In the genomic region with DNA sequence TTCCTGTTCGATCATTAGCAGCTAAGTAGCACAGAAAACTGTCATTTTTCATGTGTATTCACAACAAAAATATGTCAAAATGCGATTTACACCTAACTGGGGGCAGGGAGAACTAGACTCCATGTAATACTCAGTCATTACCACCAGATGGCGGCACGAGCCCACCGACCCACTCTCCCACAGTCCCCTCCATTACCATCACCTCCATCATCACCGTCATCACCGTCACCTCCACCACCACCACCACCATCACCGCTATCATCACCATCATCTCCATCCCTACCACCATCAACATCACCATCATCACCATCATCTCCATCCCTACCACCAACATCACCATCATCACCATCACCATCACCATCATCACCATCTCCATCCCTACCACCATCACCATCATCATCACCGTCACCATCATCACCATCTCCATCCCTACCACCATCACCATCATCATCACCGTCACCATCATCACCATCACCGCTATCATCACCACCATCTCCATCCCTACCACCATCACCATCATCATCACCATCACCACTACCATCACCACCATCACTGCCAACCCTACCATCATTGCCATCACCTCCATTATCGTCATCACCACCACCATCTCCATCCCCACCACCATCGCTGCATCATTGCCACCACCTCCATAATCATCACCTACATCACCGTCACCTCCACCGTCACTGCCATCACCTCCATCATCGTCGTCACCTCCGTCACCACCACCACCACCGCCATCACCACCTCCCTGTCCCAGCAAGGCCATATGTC, we compare ENCODE assay signal across 9 cellular contexts. TPM values are rescaled to one million over a fixed set of nuclear protein-coding genes. Genes with fewer than 3 reads are reported as not detected.
DNase-seq lines count a peak whose midpoint lies in the region; ATAC-seq and TF ChIP-seq lines count a peak whose summit lies in the region.
"Had no signal": no experiment of that assay in that cellular context is flagged by ENCODE, and none has a peak within 500 bp of the region (broad histone marks: within the 10 kb centered on the region; RNA-seq: fewer than 3 reads in every experiment).

No MANE protein-coding gene starts in this region.

- peak; percentile 26 for TF ChIP-seq CTCF in NB4 (IDR thresholded peaks at IDR 0.05; ENCODE audit: low read depth, low read length)
- peak; percentile 70 for TF ChIP-seq CTCF in cardiac fibroblast (IDR thresholded peaks at IDR 0.05; ENCODE audit: low read depth, low read length)
- TF ChIP-seq CTCF in right lobe of liver (IDR thresholded peaks at IDR 0.05) = peak; percentile 64 to 80 (median 68)

- 58% methylated on average over 19 of the region's 19 CpGs for WGBS in right lobe of liver (ENCODE audit: insufficient coverage, low coverage, low lambda C conversion rate, missing lambda C conversion rate)

- intact Hi-C loops in right lobe of liver (cut with DNase I) = loop anchor here (5.0 to 10.0 kb wide), 2 partner anchors 221 to 229 kb away; no protein-coding TSS in a partner anchor

- no peaks in the 10 kb centered on the region for H3K9me3 ChIP-seq in right lobe of liver

- ATAC-seq in right lobe of liver = peak; percentile 28 to 68 (median 42)
- no peak for ATAC-seq in GM19452 (IDR thresholded peaks at IDR 0.05; ENCODE audit: unreplicated experiment)
- ATAC-seq in GM19397 (IDR thresholded peaks at IDR 0.05; ENCODE audit: unreplicated experiment) = no peak

- no peak overlapping the region for H3K27ac ChIP-seq in right lobe of liver
- H3K27ac ChIP-seq: SJSA1 had no signal

- H3K27me3 ChIP-seq in right lobe of liver = no peaks in the 10 kb centered on the region
- H3K27me3 ChIP-seq: SJSA1 had no signal

- H3K4me1 ChIP-seq in right lobe of liver = peaks cover 0 to 22% (median 0%) of the 10 kb centered on the region in 4 donors
- H3K4me1 ChIP-seq: SJSA1 had no signal

- H3K4me3 ChIP-seq in NB4 (ENCODE audit: low read depth, low read length) (no peak overlapping the region), cardiac fibroblast (replicated peaks in 1 of 2; ENCODE audit: low read depth in 2 of 2, low read length in 2 of 2) (no peak overlapping the region), right lobe of liver (no peak overlapping the region)
- H3K4me3 ChIP-seq: SJSA1 had no signal

- TF ChIP-seq POLR2A in NB4 (IDR thresholded peaks at IDR 0.05; ENCODE audit: extremely low read depth, insufficient read length) (no peak), right lobe of liver (IDR thresholded peaks at IDR 0.05) (no peak)

- peaks cover 1 to 45% (median 5%) of the 10 kb centered on the region in 4 donors for H3K36me3 ChIP-seq in right lobe of liver

- DNase-seq in EH (ENCODE audit: low read depth) = peak; percentile 49
- DNase-seq in NB4 (ENCODE audit: low read depth) = peak; percentile 62
- peak; percentile 22 for DNase-seq in activated CD4-positive, CD25-positive, alpha-beta regulatory T cell treated with anti-CD3 and anti-CD28 coated beads, Interleukin-2, amount 50 U/mL, for 16 hours (ENCODE audit: low read depth, low spot score)
- DNase-seq in cardiac fibroblast (ENCODE audit: low read depth in 2 of 2) = peak; percentile 48 to 51
- DNase-seq in right lobe of liver = no peak
- peak; percentile 21 for DNase-seq in stimulated activated CD8-positive, alpha-beta memory T cell treated with anti-CD3 and anti-CD28 coated beads, Interleukin-15, amount 100 ng/mL, for 24 hours (ENCODE audit: low read depth)

RNA-seq across cellular contexts. Expression of gene NDUFAF8, which starts 14.4 kb away (rescaled TPM):
- 10 to 100 TPM; 15.7 to 35.9 (median 23.3) TPM for total RNA-seq in right lobe of liver

RNA-seq across cellular contexts. Expression of gene TEPSIN, which starts 14.7 kb away (rescaled TPM):
- total RNA-seq in right lobe of liver = 10 to 100 TPM; 11.9 to 27.6 (median 18.1) TPM

RNA-seq across cellular contexts. Expression of gene CEP131, which starts 30.8 kb away (rescaled TPM):
- 1 to 10 TPM; 1.5 to 4.3 (median 2.1) TPM for total RNA-seq in right lobe of liver

RNA-seq across cellular contexts. Expression of gene SLC38A10, which starts 41.6 kb away (rescaled TPM):
- total RNA-seq in right lobe of liver = 100 to 1,000 TPM in 1 of 6 experiments, 10 to 100 TPM in 5; 60.9 to 104 (median 86.1) TPM

Comparison
In these comparisons a context has a peak if more than half of its experiments do, and no peak if none do; other contexts are left out.
1. DNase-seq: peak in EH (single experiment), NB4 (single experiment), activated CD4-positive, CD25-positive, alpha-beta regulatory T cell treated with anti-CD3 and anti-CD28 coated beads, Interleukin-2, amount 50 U/mL, for 16 hours (single experiment), cardiac fibroblast (2 of 2) and stimulated activated CD8-positive, alpha-beta memory T cell treated with anti-CD3 and anti-CD28 coated beads, Interleukin-15, amount 100 ng/mL, for 24 hours (single experiment); none in right lobe of liver (0 of 3).
2. ATAC-seq: peak in right lobe of liver (4 of 4); none in GM19452 (single experiment) and GM19397 (single experiment).
3. Peak in every context shown above with its lines, with median percentiles within 50 percentile points of each other: CTCF ChIP-seq.